9 cellular contexts compared by ENCODE assay signal in genomic region chr16:78465730-78466129, GRCh38.
"Had no signal": no experiment of that assay in that cellular context is flagged by ENCODE, and none has a peak within 500 bp of the region (broad histone marks: within the 10 kb centered on the region; RNA-seq: fewer than 3 reads in every experiment).

No MANE protein-coding gene starts in this region.

- H2AFZ ChIP-seq: GM23248 had no signal

- H3K4me3 ChIP-seq: GM23248, HAP-1 had no signal

- H3K36me3 ChIP-seq: HAP-1 had no signal

- H3K27ac ChIP-seq: GM23248, HL-60 had no signal

- H3K4me1 ChIP-seq: HAP-1 had no signal

- H3K9me3 ChIP-seq: HAP-1 had no signal

- ATAC-seq: HCT116 had no signal

- H3K9ac ChIP-seq: GM23248 had no signal

- DNase-seq: GM23248, GOT3, H7, HFFc6, Kasumi-1, KG1 had no signal
